Comparison of ENCODE assay signal across 16 cellular contexts in the genomic region with DNA sequence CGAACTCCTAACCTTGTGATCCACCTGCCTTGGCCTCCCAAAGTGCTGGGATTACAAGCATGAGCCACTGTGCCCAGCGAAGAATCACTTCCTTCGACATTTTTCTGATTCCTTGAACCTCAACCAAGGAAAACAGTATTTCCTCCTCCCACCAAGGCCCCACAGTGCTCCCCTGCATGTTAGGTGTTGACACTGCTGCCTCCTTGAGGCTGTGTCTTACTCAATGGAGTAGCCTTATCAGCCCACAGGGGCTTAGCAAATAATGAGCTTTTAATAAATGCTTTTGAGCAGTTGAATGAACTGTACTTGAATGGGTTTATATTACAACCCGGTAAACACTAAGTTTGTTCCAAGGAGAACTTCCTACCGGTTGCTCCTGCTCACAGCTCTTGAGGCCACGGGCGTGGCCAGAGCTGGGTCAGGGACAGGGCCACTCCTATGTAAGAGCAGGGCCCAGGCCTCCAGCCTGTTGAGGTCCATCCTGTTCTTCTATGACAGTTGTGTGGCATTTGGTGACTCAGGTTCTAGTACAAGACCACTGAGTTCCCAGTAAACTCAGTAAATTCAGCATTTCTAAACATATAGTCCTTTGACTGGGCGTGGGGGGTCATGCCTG. TPM values are rescaled to one million over a fixed set of nuclear protein-coding genes. Genes with fewer than 3 reads are reported as not detected.
A peak's percentile ranks its signal among the peaks of the same experiment; 100 is the strongest.
DNase-seq lines count a peak whose midpoint lies in the region; ATAC-seq, FAIRE-seq and TF ChIP-seq lines count a peak whose summit lies in the region.
"Had no signal": no experiment of that assay in that cellular context is flagged by ENCODE, and none has a peak within 500 bp of the region (broad histone marks: within the 10 kb centered on the region; RNA-seq: fewer than 3 reads in every experiment).

No MANE protein-coding gene starts in this region.

- H3K4me2 ChIP-seq in astrocyte (ENCODE audit: low read length) = no peak overlapping the region

- H3K9me3 ChIP-seq in astrocyte (ENCODE audit: insufficient read depth, low read depth, low read length) (no peaks in the 10 kb centered on the region), left lung (no peaks in the 10 kb centered on the region)

- no peak for TF ChIP-seq CTCF in astrocyte (IDR thresholded peaks at IDR 0.05; ENCODE audit: insufficient read depth, low read depth, low read length)
- no peak for TF ChIP-seq CTCF in left lung (IDR thresholded peaks at IDR 0.05)
- TF ChIP-seq CTCF in mesothelial cell of epicardium (IDR thresholded peaks at IDR 0.05; ENCODE audit: unreplicated experiment) = no peak

- peaks cover 10% of the 10 kb centered on the region for H3K4me1 Mint-ChIP-seq in astrocyte (ENCODE audit: low read depth, unreplicated experiment)
- H3K4me1 Mint-ChIP-seq in mesothelial cell of epicardium = peaks cover 13% of the 10 kb centered on the region
- H3K4me1 Mint-ChIP-seq: activated naive CD4-positive, alpha-beta T cell treated with anti-CD3 and anti-CD28 coated beads, Interleukin-2, amount 10 ng/mL, durations not matched to agents 7 days and 5 days; CD4-positive, alpha-beta memory T cell had no signal

- no peak overlapping the region for H3K9ac ChIP-seq in astrocyte (ENCODE audit: low read length)

- no peaks in the 10 kb centered on the region for H3K9me3 Mint-ChIP-seq in astrocyte (ENCODE audit: unreplicated experiment)
- no peaks in the 10 kb centered on the region for H3K9me3 Mint-ChIP-seq in mesothelial cell of epicardium
- H3K9me3 Mint-ChIP-seq: activated naive CD4-positive, alpha-beta T cell treated with anti-CD3 and anti-CD28 coated beads, Interleukin-2, amount 10 ng/mL, durations not matched to agents 7 days and 5 days; CD4-positive, alpha-beta memory T cell; neural crest cell; stimulated activated naive CD8-positive, alpha-beta T cell treated with anti-CD3 and anti-CD28 coated beads, Interleukin-15, Interleukin-2, amounts not matched to agents 100 ng/mL and 50 ng/mL, for 24 hours had no signal

- H3K4me3 Mint-ChIP-seq in astrocyte (ENCODE audit: unreplicated experiment) = no peak overlapping the region
- H3K4me3 Mint-ChIP-seq in mesothelial cell of epicardium = no peak overlapping the region
- H3K4me3 Mint-ChIP-seq: activated naive CD4-positive, alpha-beta T cell treated with anti-CD3 and anti-CD28 coated beads, Interleukin-2, amount 10 ng/mL, durations not matched to agents 7 days and 5 days; CD4-positive, alpha-beta memory T cell; neural crest cell; stimulated activated naive CD8-positive, alpha-beta T cell treated with anti-CD3 and anti-CD28 coated beads, Interleukin-15, Interleukin-2, amounts not matched to agents 100 ng/mL and 50 ng/mL, for 24 hours had no signal

- H3K4me1 ChIP-seq in astrocyte (ENCODE audit: insufficient read depth, low read length) = peaks cover 8% of the 10 kb centered on the region
- peaks cover 3 to 58% of the 10 kb centered on the region in 2 donors for H3K4me1 ChIP-seq in left lung

- H2AFZ ChIP-seq in astrocyte (ENCODE audit: low read depth, low read length) = no peak overlapping the region

- H3K36me3 ChIP-seq in astrocyte (ENCODE audit: insufficient read depth, low read length) (no peaks in the 10 kb centered on the region), left lung (no peaks in the 10 kb centered on the region)

- FAIRE-seq in astrocyte (lab: Jason Lieb, UNC) = no peak
- FAIRE-seq: GM12891 had no signal

- H4K20me1 ChIP-seq in astrocyte (ENCODE audit: insufficient read depth, low read length) = no peaks in the 10 kb centered on the region

- no peaks in the 10 kb centered on the region for H3K27me3 ChIP-seq in astrocyte (ENCODE audit: insufficient read depth, low read length)
- H3K27me3 ChIP-seq in left lung = no peaks in the 10 kb centered on the region

- in situ Hi-C loops in Caki2 (cut with HindIII; ENCODE audit: low pct_unique_long_range_greater_than_20kb, low sequenced_read_pairs) = no loop called here

- H3K27me3 Mint-ChIP-seq in astrocyte (ENCODE audit: low read depth, unreplicated experiment) (no peaks in the 10 kb centered on the region), mesothelial cell of epicardium (ENCODE audit: low read depth) (no peaks in the 10 kb centered on the region)
- H3K27me3 Mint-ChIP-seq: CD4-positive, alpha-beta memory T cell; stimulated activated naive CD8-positive, alpha-beta T cell treated with anti-CD3 and anti-CD28 coated beads, Interleukin-15, Interleukin-2, amounts not matched to agents 100 ng/mL and 50 ng/mL, for 24 hours had no signal

- intact Hi-C loops in left lung (cut with DNase I) = no loop called here

- DNase-seq in Caki2 (ENCODE audit: low read depth) = peak; percentile 37
- peak; percentile 47 for DNase-seq in HT1080 (ENCODE audit: low read depth)
- DNase-seq in astrocyte (ENCODE audit: low read depth) = peak; percentile 59
- DNase-seq in left lung = peak; percentile 80 to 85
- no peak for DNase-seq in NCI-H1092 (lab: John Stamatoyannopoulos, UW)
- no peak for DNase-seq in ureter (ENCODE audit: low spot score)
- no peak for DNase-seq in mesothelial cell of epicardium (ENCODE audit: low spot score in 2 of 2, unreplicated experiment in 2 of 2)
- DNase-seq: activated CD4-positive, alpha-beta T cell treated with anti-CD3 and anti-CD28 coated beads for 48 hours; activated naive CD4-positive, alpha-beta T cell treated with anti-CD3 and anti-CD28 coated beads, Interleukin-2, amount 10 ng/mL, durations not matched to agents 7 days and 5 days; CD4-positive, alpha-beta memory T cell; SIG-M5; stimulated activated CD4-positive, alpha-beta T cell treated with anti-CD3 and anti-CD28 coated beads, Interleukin-2, amount 100 ng/mL, for 24 hours had no signal

- H3K4me3 ChIP-seq in astrocyte (ENCODE audit: insufficient read depth, low read depth, low read length) (no peak overlapping the region), left lung (no peak overlapping the region)

- H3K36me3 Mint-ChIP-seq in astrocyte (ENCODE audit: low read depth, unreplicated experiment) (no peaks in the 10 kb centered on the region), mesothelial cell of epicardium (no peaks in the 10 kb centered on the region)
- H3K36me3 Mint-ChIP-seq: activated naive CD4-positive, alpha-beta T cell treated with anti-CD3 and anti-CD28 coated beads, Interleukin-2, amount 10 ng/mL, durations not matched to agents 7 days and 5 days; CD4-positive, alpha-beta memory T cell had no signal

- no peak overlapping the region for H3K27ac ChIP-seq in astrocyte (ENCODE audit: low read depth, low read length)
- peak overlapping the region in 1 of 2 donors; percentile 37 for H3K27ac ChIP-seq in left lung

- ATAC-seq in left lung (peak; percentile 94), HG02870 (IDR thresholded peaks at IDR 0.05; ENCODE audit: unreplicated experiment) (no peak)

- H3K27ac Mint-ChIP-seq in astrocyte (ENCODE audit: unreplicated experiment) (no peak overlapping the region), mesothelial cell of epicardium (no peak overlapping the region)
- H3K27ac Mint-ChIP-seq: activated naive CD4-positive, alpha-beta T cell treated with anti-CD3 and anti-CD28 coated beads, Interleukin-2, amount 10 ng/mL, durations not matched to agents 7 days and 5 days; stimulated activated naive CD8-positive, alpha-beta T cell treated with anti-CD3 and anti-CD28 coated beads, Interleukin-15, Interleukin-2, amounts not matched to agents 100 ng/mL and 50 ng/mL, for 24 hours had no signal

- no peaks in the 10 kb centered on the region for H3K79me2 ChIP-seq in astrocyte (ENCODE audit: insufficient read depth, low read length)

RNA-seq across cellular contexts. Expression of gene TUBA1A, which starts 36.8 kb away (rescaled TPM):
- 595 and 654 TPM in 2 replicates for total RNA-seq in Caki2 (2014; rRNA removed; shearing (Covaris generic); ENCODE audit: low replicate concordance)
- 329 and 349 TPM in 2 replicates for total RNA-seq in HT1080 (2014; rRNA removed; shearing (Covaris generic))
- polyA plus RNA-seq in HT1080 (2015; cell fraction: cytosol; rRNA removed) = 230 and 270 TPM in 2 replicates
- polyA plus RNA-seq in HT1080 (2015; cell fraction: nucleus; rRNA removed) = 362 and 370 TPM in 2 replicates
- total RNA-seq in astrocyte (772 and 932 TPM in 2 replicates), left lung (100 to 1,000 TPM; 205 to 235 TPM), ureter (107 TPM), mesothelial cell of epicardium (343 to 347 TPM (median 343 TPM) in 3 replicates)

RNA-seq across cellular contexts. Expression of gene TUBA1C, which starts 39.2 kb away (rescaled TPM):
- total RNA-seq in Caki2 (2014; rRNA removed; shearing (Covaris generic); ENCODE audit: low replicate concordance) = 755 and 799 TPM in 2 replicates
- total RNA-seq in HT1080 (2014; rRNA removed; shearing (Covaris generic)) = 1,877 and 2,544 TPM in 2 replicates
- 2,742 and 2,814 TPM in 2 replicates for polyA plus RNA-seq in HT1080 (2015; cell fraction: cytosol; rRNA removed)
- polyA plus RNA-seq in HT1080 (2015; cell fraction: nucleus; rRNA removed) = 2,861 and 3,071 TPM in 2 replicates
- 345 and 408 TPM in 2 replicates for total RNA-seq in astrocyte
- total RNA-seq in left lung = 100 to 1,000 TPM; 153 to 235 TPM
- total RNA-seq in ureter = 201 TPM
- total RNA-seq in mesothelial cell of epicardium = 120 to 123 TPM (median 122 TPM) in 3 replicates

Comparison
In these comparisons a context has a peak if more than half of its experiments do, and no peak if none do; other contexts are left out.
1. DNase-seq: peak in Caki2 (single experiment), HT1080 (single experiment), astrocyte (single experiment) and left lung (2 of 2); none in NCI-H1092 (single experiment), ureter (single experiment) and mesothelial cell of epicardium (0 of 2).